ENCODE assay signal across 9 cellular contexts in the genomic region with DNA sequence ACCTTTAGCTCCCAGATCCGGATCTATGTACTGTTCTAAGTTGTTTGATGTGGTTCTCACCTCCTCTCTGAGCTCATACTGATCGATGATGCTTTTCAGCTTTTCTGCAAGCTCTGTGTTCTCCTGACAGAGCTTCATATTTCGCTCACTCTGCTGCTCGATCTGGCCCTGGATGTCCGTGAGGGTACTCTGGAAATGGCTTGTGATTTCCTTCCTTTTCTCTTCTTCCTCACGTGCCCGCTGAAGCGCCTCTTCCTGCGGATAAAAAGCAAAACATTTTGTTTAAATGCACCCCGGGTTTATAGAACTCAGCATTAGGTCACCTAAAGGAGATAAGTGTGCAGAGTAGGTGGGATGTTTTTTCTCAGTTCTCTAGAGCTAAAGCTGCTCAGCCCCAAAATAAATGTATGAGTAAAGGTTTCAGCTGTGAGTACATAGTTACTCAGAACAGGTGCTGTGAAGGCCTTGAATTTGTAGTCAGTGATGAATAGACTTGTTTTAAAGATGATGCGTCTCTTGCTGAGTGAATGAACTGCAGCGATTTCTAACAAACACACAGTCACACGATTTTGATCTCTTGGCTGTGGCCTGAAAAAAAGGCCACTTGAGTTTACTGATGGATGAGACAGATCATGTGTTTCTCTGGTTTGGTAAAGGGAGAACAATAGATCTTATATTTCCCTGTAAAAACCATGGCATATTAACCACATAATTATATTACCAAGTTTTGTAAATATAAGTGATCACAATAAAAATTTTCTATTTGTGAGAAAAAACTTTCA. TPM values are rescaled to one million over a fixed set of nuclear protein-coding genes. Genes with fewer than 3 reads are reported as not detected.
DNase-seq lines count a peak whose midpoint lies in the region; ATAC-seq, FAIRE-seq and TF ChIP-seq lines count a peak whose summit lies in the region.
"Had no signal": no experiment of that assay in that cellular context is flagged by ENCODE, and none has a peak within 500 bp of the region (broad histone marks: within the 10 kb centered on the region; RNA-seq: fewer than 3 reads in every experiment).

No MANE protein-coding gene starts in this region.

- H3K27me3 ChIP-seq in Karpas-422 (ENCODE audit: low read length) (no peaks in the 10 kb centered on the region), MG63 (no peaks in the 10 kb centered on the region)

- H3K36me3 ChIP-seq in Karpas-422 (ENCODE audit: insufficient read depth, low read length), result peaks cover 18% of the 10 kb centered on the region
- H3K36me3 ChIP-seq in MG63, result no peaks in the 10 kb centered on the region

- no peaks in the 10 kb centered on the region for H3K36me3 Mint-ChIP-seq in activated naive CD4-positive, alpha-beta T cell treated with anti-CD3 and anti-CD28 coated beads for 36 hours (ENCODE audit: low read depth)

- peak; percentile 95 for FAIRE-seq in GM12892 (lab: Jason Lieb, UNC)

- no peaks in the 10 kb centered on the region for H3K9me3 Mint-ChIP-seq in activated naive CD4-positive, alpha-beta T cell treated with anti-CD3 and anti-CD28 coated beads for 36 hours

- ATAC-seq in GM21526 (IDR thresholded peaks at IDR 0.05; ENCODE audit: low FRiP score, unreplicated experiment), result peak; percentile 97
- ATAC-seq in esophagus mucosa, result no peak

- intact Hi-C loops in activated naive CD4-positive, alpha-beta T cell treated with anti-CD3 and anti-CD28 coated beads for 36 hours (cut with micrococcal nuclease), result loop anchor here (1.0 kb wide), 7 partner anchors 13 to 137 kb away; a partner anchor contains a TSS

- H3K4me1 ChIP-seq in Karpas-422 (ENCODE audit: low read length), result peaks cover 58% of the 10 kb centered on the region

- no peaks in the 10 kb centered on the region for H3K27me3 Mint-ChIP-seq in activated naive CD4-positive, alpha-beta T cell treated with anti-CD3 and anti-CD28 coated beads for 36 hours (ENCODE audit: low read depth)

- H3K9me2 ChIP-seq in Karpas-422 (replicated peaks; ENCODE audit: insufficient read depth, low read length), result no peaks in the 10 kb centered on the region

- H3K4me3 Mint-ChIP-seq in activated naive CD4-positive, alpha-beta T cell treated with anti-CD3 and anti-CD28 coated beads for 36 hours, result peak overlapping the region; percentile 65

- H3K4me2 ChIP-seq in Karpas-422 (ENCODE audit: low read depth, low read length, poor library complexity, severe bottlenecking), result peak overlapping the region; percentile 82

- H3K27ac Mint-ChIP-seq in activated naive CD4-positive, alpha-beta T cell treated with anti-CD3 and anti-CD28 coated beads for 36 hours, result peak overlapping the region; percentile 88

- peaks cover 23% of the 10 kb centered on the region for H3K4me1 Mint-ChIP-seq in activated naive CD4-positive, alpha-beta T cell treated with anti-CD3 and anti-CD28 coated beads for 36 hours (ENCODE audit: low read depth)

- H4K20me1 ChIP-seq in Karpas-422 (ENCODE audit: insufficient read depth, low read depth, low read length), result no peaks in the 10 kb centered on the region

- peak overlapping the region; percentile 97 for H3K27ac ChIP-seq in Karpas-422 (ENCODE audit: low read length)
- H3K27ac ChIP-seq: HL-60 had no signal

- DNase-seq in GM12892 (ENCODE audit: insufficient read length) (no peak), Karpas-422 (peak; percentile 80), NOMO-1 (lab: John Stamatoyannopoulos, UW; ENCODE audit: unreplicated experiment in 2 of 2) (no peak), MG63 (no peak)
- DNase-seq in activated naive CD4-positive, alpha-beta T cell treated with anti-CD3 and anti-CD28 coated beads for 36 hours, result peak; percentile 51
- DNase-seq in stimulated activated CD8-positive, alpha-beta memory T cell treated with anti-CD3 and anti-CD28 coated beads, Interleukin-4, amount 100 ng/mL, for 48 hours, result peak; percentile 47

- H3K9me3 ChIP-seq in Karpas-422 (ENCODE audit: low read length) (no peaks in the 10 kb centered on the region), MG63 (no peaks in the 10 kb centered on the region)

- CTCF ChIA-PET in activated naive CD4-positive, alpha-beta T cell treated with anti-CD3 and anti-CD28 coated beads for 36 hours (lab: Charles Lee), result interaction anchor here (0.6 to 1.9 kb wide), 15 partner anchors 12 to 185 kb away, joined by 3 to 9 read pairs (median 4); a partner anchor contains a TSS

- H3K4me3 ChIP-seq in Karpas-422 (ENCODE audit: low read length) (peak overlapping the region; percentile 57), MG63 (no peak overlapping the region)

- peaks cover 21% of the 10 kb centered on the region for H3K79me2 ChIP-seq in Karpas-422 (ENCODE audit: low read length)

- peak overlapping the region; percentile 65 for H3K9ac ChIP-seq in Karpas-422 (ENCODE audit: low read length)

- TF ChIP-seq POLR2A in GM12892 (IDR thresholded peaks at IDR 0.05; ENCODE audit: low read depth, low read length), result no peak

- peak overlapping the region; percentile 29 for H2AFZ ChIP-seq in Karpas-422 (ENCODE audit: low read length)

RNA-seq across cellular contexts. Expression of a gene that starts 29.1 kb away (rescaled TPM):
- 1.7 TPM for polyA plus RNA-seq in GM12892 (2012; ENCODE audit: missing spikeins)
- total RNA-seq in Karpas-422 (2014; rRNA removed; shearing (Covaris generic); ENCODE audit: low replicate concordance), result 14.6 and 16.3 TPM in 2 replicates
- total RNA-seq in activated naive CD4-positive, alpha-beta T cell treated with anti-CD3 and anti-CD28 coated beads for 36 hours, result under 1 TPM; 0.10 to 0.14 TPM
- total RNA-seq in esophagus mucosa, result 0.24 TPM
- total RNA-seq in MG63 (2014; rRNA removed; shearing (Covaris generic); ENCODE audit: low replicate concordance), result not detected in 2 replicates

Comparison
In these comparisons a context has a peak if more than half of its experiments do, and no peak if none do; other contexts are left out.
1. DNase-seq: peak in Karpas-422 (single experiment), activated naive CD4-positive, alpha-beta T cell treated with anti-CD3 and anti-CD28 coated beads for 36 hours (single experiment) and stimulated activated CD8-positive, alpha-beta memory T cell treated with anti-CD3 and anti-CD28 coated beads, Interleukin-4, amount 100 ng/mL, for 48 hours (single experiment); none in GM12892 (single experiment), NOMO-1 (0 of 2) and MG63 (single experiment).
2. RNA of a gene that starts 29.1 kb away (total RNA-seq): 14.6 to 16.3 TPM in Karpas-422; 0.24 TPM in esophagus mucosa (single experiment), 0.10 to 0.14 TPM in activated naive CD4-positive, alpha-beta T cell treated with anti-CD3 and anti-CD28 coated beads for 36 hours and not detected in MG63; every median in the first group is over 10 times any median in the second.